In genomic region chr11:17951685-17952388, GRCh38 we compare ENCODE assay signal across 1 cellular context.
TF ChIP-seq lines count a peak whose summit lies in the region.

No MANE protein-coding gene starts in this region.

TF ChIP-seq in liver, 16 proteins besides CTCF, POLR2A, EP300 and RAD21 (continued from another document):
- TF ChIP-seq ZBTB33 (IDR thresholded peaks at IDR 0.05) (peak; percentile 20), TAF1 (conservative IDR thresholded peaks at IDR 0.05) (no peak), JUND (IDR thresholded peaks at IDR 0.05) (peak in 1 of 2 donors; percentile 29), REST (IDR thresholded peaks at IDR 0.05) (peak; percentile 12), ATF3 (IDR thresholded peaks at IDR 0.05) (no peak), FOXA2 (IDR thresholded peaks at IDR 0.05) (peak; percentile 78)
